ENCODE assay signal across 1 cellular context in genomic region chr19:1172353-1173159, GRCh38.
TF ChIP-seq lines count a peak whose summit lies in the region.

No MANE protein-coding gene starts in this region.

TF ChIP-seq in IMR-90, 13 proteins besides CTCF, POLR2A, EP300 and RAD21:
- TF ChIP-seq CHD1 (IDR thresholded peaks at IDR 0.05; ENCODE audit: low read depth, low read length) = no peak
- TF ChIP-seq MXI1 (IDR thresholded peaks at IDR 0.05; ENCODE audit: borderline replicate concordance, low read depth, low read length) = peak; percentile 47; the same call in 1 of the 2 replicates
